In the genomic region with DNA sequence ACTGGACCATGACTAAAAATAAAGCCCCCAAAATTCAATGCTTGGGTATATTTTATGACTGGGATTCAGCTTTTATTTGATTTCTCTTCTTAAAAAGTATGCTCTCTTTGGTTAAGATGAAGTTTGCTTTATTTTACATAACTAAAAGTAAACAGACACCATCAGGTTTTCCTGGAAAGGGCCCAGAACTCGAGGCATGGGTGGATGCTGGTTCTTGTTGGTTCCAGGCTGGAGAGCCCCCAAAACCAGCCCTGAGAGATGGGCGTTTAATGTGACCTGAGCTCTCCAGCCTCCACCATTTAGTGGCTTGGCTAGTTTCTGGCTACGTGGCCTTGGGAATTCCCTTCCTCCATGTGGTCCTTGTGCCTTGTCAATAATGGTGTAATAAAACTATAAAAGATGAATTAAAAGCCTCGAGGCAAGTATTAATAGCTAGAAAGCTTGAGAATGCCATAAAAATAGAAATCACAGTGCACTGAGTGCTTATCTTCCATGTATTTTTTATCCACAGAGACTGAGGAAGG, we compare ENCODE assay signal across 25 cellular contexts. TPM values are rescaled to one million over a fixed set of nuclear protein-coding genes. Genes with fewer than 3 reads are reported as not detected.
"Had no signal": no experiment of that assay in that cellular context is flagged by ENCODE, and none has a peak within 500 bp of the region (broad histone marks: within the 10 kb centered on the region; RNA-seq: fewer than 3 reads in every experiment).

No MANE protein-coding gene starts in this region.

- H3K4me1 Mint-ChIP-seq: central memory CD8-positive, alpha-beta T cell; natural killer cell had no signal

- H3K27ac Mint-ChIP-seq: dendritic cell treated with granulocyte-macrophage colony-stimulating factor and Interleukin-4, amounts not matched to agents 40 ng/mL and 50 ng/mL, for 4 days; natural killer cell; type B pancreatic cell had no signal

- H3K4me3 Mint-ChIP-seq: central memory CD8-positive, alpha-beta T cell; dendritic cell treated with granulocyte-macrophage colony-stimulating factor and Interleukin-4, amounts not matched to agents 40 ng/mL and 50 ng/mL, for 4 days; natural killer cell; type B pancreatic cell had no signal

- H3K27ac ChIP-seq: sigmoid colon, skin epidermis, stomach, thoracic aorta had no signal

- ATAC-seq: left lobe of liver, natural killer cell had no signal

- H3K4me3 ChIP-seq: sigmoid colon, skin epidermis, stomach, thoracic aorta had no signal

- H3K27me3 ChIP-seq: sigmoid colon, stomach had no signal

- H3K27me3 Mint-ChIP-seq: type B pancreatic cell had no signal

- FAIRE-seq: islet of Langerhans had no signal

- H3K9me3 ChIP-seq: sigmoid colon, thoracic aorta had no signal

- H3K9me3 Mint-ChIP-seq: type B pancreatic cell had no signal

- H3K36me3 ChIP-seq: sigmoid colon, stomach, thoracic aorta had no signal

- H3K4me1 ChIP-seq: stomach had no signal

- DNase-seq: foreskin melanocyte; head of caudate nucleus; hypothalamus; kidney glomerular epithelial cell; mammary epithelial cell; natural killer cell; occipital lobe; sigmoid colon; stimulated activated CD4-positive, alpha-beta T cell treated with anti-CD3 and anti-CD28 coated beads, Interleukin-12 subunit alpha, Interleukin-12 subunit beta, amount 100 ng/mL, for 4 hours; stimulated activated naive CD4-positive, alpha-beta T cell; stomach; substantia nigra had no signal

- H3K36me3 Mint-ChIP-seq: natural killer cell, type B pancreatic cell had no signal

RNA-seq across cellular contexts. Expression of a gene that starts 34.1 kb away (rescaled TPM):
- total RNA-seq: left lobe of liver, lower leg skin, mammary epithelial cell, mesenteric fat pad, mucosa of gallbladder, myocyte, natural killer cell, occipital lobe, pulmonary artery endothelial cell, sigmoid colon, stomach, thoracic aorta had no signal
- polyA plus RNA-seq: esophagus, mammary epithelial cell, sigmoid colon, stomach had no signal
